ENCODE assay signal across 8 cellular contexts in the genomic region with DNA sequence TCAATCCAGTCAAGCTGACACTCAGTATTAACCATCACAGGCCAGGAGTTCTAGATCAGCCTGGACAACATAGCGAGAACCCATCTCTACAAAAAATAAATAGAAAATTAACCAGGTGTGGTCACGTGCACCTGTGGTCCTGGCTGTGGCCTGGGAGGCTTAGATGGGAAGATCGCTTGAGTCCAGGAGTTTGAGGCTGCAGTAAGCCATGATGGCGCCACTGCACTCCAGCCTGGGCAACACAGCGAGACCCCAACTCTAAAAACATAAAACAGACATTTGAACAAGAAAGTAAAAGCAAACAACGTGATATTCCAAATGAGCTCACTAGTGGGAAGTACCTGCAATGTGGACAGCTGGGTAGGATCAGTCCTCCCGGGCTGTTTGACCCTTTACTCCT. TPM values are rescaled to one million over a fixed set of nuclear protein-coding genes. Genes with fewer than 3 reads are reported as not detected.
"Had no signal": no experiment of that assay in that cellular context is flagged by ENCODE, and none has a peak within 500 bp of the region (broad histone marks: within the 10 kb centered on the region; RNA-seq: fewer than 3 reads in every experiment).

No MANE protein-coding gene starts in this region.

- H3K4me1 Mint-ChIP-seq: IgD-negative memory B cell had no signal

- ATAC-seq: HepG2 had no signal

- DNase-seq: IMR-90, KBM-7, KG1 had no signal

- H3K27ac ChIP-seq: HL-60 had no signal

- H3K27ac Mint-ChIP-seq: IgD-negative memory B cell had no signal

- H3K4me3 Mint-ChIP-seq: IgD-negative memory B cell had no signal

- FAIRE-seq: HepG2, HTR-8/SVneo had no signal

RNA-seq across cellular contexts. Expression of a gene that starts 41.9 kb away (rescaled TPM):
- total RNA-seq: HT1080 had no signal
- polyA plus RNA-seq: IgD-negative memory B cell had no signal
